In the genomic region with DNA sequence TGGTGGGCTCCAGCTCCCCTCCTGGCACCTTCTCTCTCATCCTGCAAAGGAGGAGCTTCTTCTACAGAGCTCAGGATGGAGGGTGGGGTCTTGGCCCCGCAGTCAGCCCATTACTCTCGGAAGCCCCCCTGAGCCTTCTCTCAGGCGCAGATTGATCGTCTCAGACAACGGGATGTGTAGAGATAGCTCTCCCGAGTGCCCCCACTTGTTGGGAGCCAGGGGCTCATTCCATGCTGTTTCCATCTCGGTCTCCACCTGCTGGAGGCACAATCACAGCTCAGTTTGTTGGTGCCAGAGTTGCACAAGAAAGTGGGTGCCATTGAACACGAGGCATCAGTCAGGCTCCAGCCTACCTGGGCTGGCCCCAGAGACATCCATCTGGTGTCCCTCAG, we compare ENCODE assay signal across 15 cellular contexts. TPM values are rescaled to one million over a fixed set of nuclear protein-coding genes. Genes with fewer than 3 reads are reported as not detected.
A peak's percentile ranks its signal among the peaks of the same experiment; 100 is the strongest.
DNase-seq lines count a peak whose midpoint lies in the region; ATAC-seq and TF ChIP-seq lines count a peak whose summit lies in the region.
"Had no signal": no experiment of that assay in that cellular context is flagged by ENCODE, and none has a peak within 500 bp of the region (broad histone marks: within the 10 kb centered on the region; RNA-seq: fewer than 3 reads in every experiment).

No MANE protein-coding gene starts in this region.

- H3K4me1 ChIP-seq in mesenchymal stem cell (ENCODE audit: control insufficient read depth, insufficient read depth, low read depth, low read length), result peaks cover 5% of the 10 kb centered on the region
- peaks cover 0 to 8% of the 10 kb centered on the region in 2 donors for H3K4me1 ChIP-seq in thoracic aorta (ENCODE audit: control insufficient read depth in 1 of 2, low read depth in 2 of 2)
- no peaks in the 10 kb centered on the region for H3K4me1 ChIP-seq in HAP-1

- H3K36me3 ChIP-seq in mesenchymal stem cell (ENCODE audit: control insufficient read depth in 1 of 2, insufficient read depth in 2 of 2, low read depth in 1 of 2, low read length in 2 of 2) (peaks cover 0 to 11% of the 10 kb centered on the region in 2 experiments), thoracic aorta (no peaks in the 10 kb centered on the region), HAP-1 (replicated peaks) (no peaks in the 10 kb centered on the region), MG63 (no peaks in the 10 kb centered on the region)

- H3K27ac Mint-ChIP-seq in activated T-cell treated with anti-CD3 and anti-CD28 coated beads, Interleukin-2, amount 50 U/mL, for 72 hours, result no peak overlapping the region

- H2BK5ac ChIP-seq in mesenchymal stem cell (ENCODE audit: low read depth, low read length, poor library complexity, severe bottlenecking), result no peak overlapping the region

- peak overlapping the region; percentile 2 to 71 for H3K4me3 Mint-ChIP-seq in activated T-cell treated with anti-CD3 and anti-CD28 coated beads, Interleukin-2, amount 50 U/mL, for 72 hours

- no peak overlapping the region for H2AFZ ChIP-seq in mesenchymal stem cell (ENCODE audit: low read depth, low read length)

- no peak overlapping the region for H3K4ac ChIP-seq in mesenchymal stem cell (ENCODE audit: low read depth in 1 of 2, low read length in 2 of 2)

- H3K9me3 ChIP-seq in mesenchymal stem cell (ENCODE audit: control insufficient read depth, low read length) (peaks cover 22% of the 10 kb centered on the region), thoracic aorta (no peaks in the 10 kb centered on the region), HAP-1 (peaks cover 7% of the 10 kb centered on the region; the same call in 1 of the 2 replicates), MG63 (peaks cover 12% of the 10 kb centered on the region)

- H4K8ac ChIP-seq in mesenchymal stem cell (ENCODE audit: low read length), result no peak overlapping the region

- no peak for DNase-seq in activated T-cell treated with anti-CD3 and anti-CD28 coated beads, Interleukin-2, amount 50 U/mL, for 72 hours
- DNase-seq in activated T-cell treated with anti-CD3 and anti-CD28 coated beads for 4 hours (no peak), caudate nucleus (lab: John Stamatoyannopoulos, UW) (peak in 14 of 61 donors; percentile 11 to 67 (median 36)), mesenchymal stem cell (no peak), thoracic aorta (ENCODE audit: low spot score) (no peak), HAP-1 (ENCODE audit: low spot score in 2 of 2) (no peak), MG63 (no peak)
- DNase-seq: DMS53; NCI-H2171; stimulated activated CD4-positive, alpha-beta T cell treated with anti-CD3 and anti-CD28 coated beads, Interleukin-1b, Interleukin-23, amount 100 ng/mL, for 48 hours; stimulated activated naive CD4-positive, alpha-beta T cell; T1000 had no signal

- H3K27me3 ChIP-seq in mesenchymal stem cell (ENCODE audit: control insufficient read depth in 1 of 2, insufficient read depth in 1 of 2, low read length in 2 of 2), result no peaks in the 10 kb centered on the region
- H3K27me3 ChIP-seq in thoracic aorta (replicated peaks; ENCODE audit: insufficient read depth), result no peaks in the 10 kb centered on the region
- H3K27me3 ChIP-seq in HAP-1 (ENCODE audit: low read depth), result no peaks in the 10 kb centered on the region
- no peaks in the 10 kb centered on the region for H3K27me3 ChIP-seq in MG63

- H3K27ac ChIP-seq in caudate nucleus (ENCODE audit: low read depth, low read length) (peak overlapping the region; percentile 84), mesenchymal stem cell (ENCODE audit: low read length, poor library complexity, severe bottlenecking) (no peak overlapping the region), thoracic aorta (peak overlapping the region in 1 of 2 donors; percentile 44)
- H3K27ac ChIP-seq: HL-60 had no signal

- H3K27me3 Mint-ChIP-seq in activated T-cell treated with anti-CD3 and anti-CD28 coated beads, Interleukin-2, amount 50 U/mL, for 72 hours (ENCODE audit: low read depth), result peaks cover 11% of the 10 kb centered on the region

- H3K14ac ChIP-seq in mesenchymal stem cell (ENCODE audit: low read length in 2 of 2), result no peak overlapping the region

- peaks cover 15 to 34% of the 10 kb centered on the region in 2 donors for H3K9me3 Mint-ChIP-seq in activated T-cell treated with anti-CD3 and anti-CD28 coated beads, Interleukin-2, amount 50 U/mL, for 72 hours

- H4K91ac ChIP-seq in mesenchymal stem cell (ENCODE audit: low read length), result no peak overlapping the region

- H2BK12ac ChIP-seq in mesenchymal stem cell (ENCODE audit: low read length in 2 of 2), result no peak overlapping the region

- no peaks in the 10 kb centered on the region for H3K79me1 ChIP-seq in mesenchymal stem cell (replicated peaks; ENCODE audit: low read length, poor library complexity, severe bottlenecking)

- H3K4me2 ChIP-seq in mesenchymal stem cell (ENCODE audit: low read length, poor library complexity, severe bottlenecking), result no peak overlapping the region

- 78% methylated on average over 8 of the region's 8 CpGs for WGBS in mesenchymal stem cell

- no peak overlapping the region for H3K18ac ChIP-seq in mesenchymal stem cell (ENCODE audit: low read depth in 1 of 2, low read length in 2 of 2)

- H3K9ac ChIP-seq in mesenchymal stem cell (ENCODE audit: low read length), result peak overlapping the region; percentile 86

- in situ Hi-C loops in HAP-1 (cut with MboI; ENCODE audit: low sequenced_read_pairs), result no loop called here

- no peak overlapping the region for H2AK5ac ChIP-seq in mesenchymal stem cell (ENCODE audit: low read length, severe bottlenecking)

- H3K36me3 Mint-ChIP-seq in activated T-cell treated with anti-CD3 and anti-CD28 coated beads, Interleukin-2, amount 50 U/mL, for 72 hours (ENCODE audit: insufficient read depth in 2 of 2), result peaks cover 25 to 44% of the 10 kb centered on the region in 2 donors

- H2BK15ac ChIP-seq in mesenchymal stem cell (ENCODE audit: low read depth, poor library complexity, severe bottlenecking), result no peak overlapping the region

- H3K4me3 ChIP-seq in mesenchymal stem cell (ENCODE audit: insufficient read depth in 1 of 2, low read depth in 1 of 2, low read length in 2 of 2), result peak overlapping the region in 1 of 2 experiments; percentile 72
- H3K4me3 ChIP-seq in thoracic aorta, result peak overlapping the region; percentile 64
- no peak overlapping the region for H3K4me3 ChIP-seq in HAP-1
- no peak overlapping the region for H3K4me3 ChIP-seq in MG63

- no peak for TF ChIP-seq CTCF in thoracic aorta (IDR thresholded peaks at IDR 0.05)

- ATAC-seq in activated T-cell treated with anti-CD3 and anti-CD28 coated beads, Interleukin-2, amount 50 U/mL, for 72 hours (replicated peaks in 1 of 2), result no peak
- ATAC-seq in thoracic aorta (ENCODE audit: insufficient number of reproducible peaks, low FRiP score, low read depth), result no peak
- no peak for ATAC-seq in HG03108 (IDR thresholded peaks at IDR 0.05; ENCODE audit: unreplicated experiment)

- H3K4me1 Mint-ChIP-seq in activated T-cell treated with anti-CD3 and anti-CD28 coated beads, Interleukin-2, amount 50 U/mL, for 72 hours (ENCODE audit: low read depth), result peaks cover 7% of the 10 kb centered on the region

- H3K23ac ChIP-seq in mesenchymal stem cell (ENCODE audit: low read length in 2 of 2), result no peak overlapping the region

- H2BK120ac ChIP-seq in mesenchymal stem cell (ENCODE audit: low read depth, low read length), result no peak overlapping the region

RNA-seq across cellular contexts. Expression of a gene that starts 3.6 kb away (rescaled TPM):
- 1 to 10 TPM; 1.7 to 1.9 TPM for total RNA-seq in activated T-cell treated with anti-CD3 and anti-CD28 coated beads, Interleukin-2, amount 50 U/mL, for 72 hours
- polyA plus RNA-seq in mesenchymal stem cell (2013, experiment 1 of 2), result 1.2 TPM
- 1.2 TPM for polyA plus RNA-seq in mesenchymal stem cell (2013, experiment 2 of 2)
- 1 to 10 TPM; 7.6 to 9.5 TPM for total RNA-seq in thoracic aorta
- total RNA-seq in MG63 (2014; rRNA removed; shearing (Covaris generic); ENCODE audit: low replicate concordance), result not detected in 2 replicates

RNA-seq across cellular contexts. Expression of a gene that starts 21.7 kb away (rescaled TPM):
- not detected for total RNA-seq in activated T-cell treated with anti-CD3 and anti-CD28 coated beads, Interleukin-2, amount 50 U/mL, for 72 hours
- 0.39 TPM for polyA plus RNA-seq in mesenchymal stem cell (2013, experiment 1 of 2)
- 0.49 TPM for polyA plus RNA-seq in mesenchymal stem cell (2013, experiment 2 of 2)
- total RNA-seq in thoracic aorta, result not detected
- not detected in 2 replicates for total RNA-seq in MG63 (2014; rRNA removed; shearing (Covaris generic); ENCODE audit: low replicate concordance)
- total RNA-seq: RPMI7951 had no signal

RNA-seq across cellular contexts. Expression of a gene that starts 42.6 kb away (rescaled TPM):
- total RNA-seq in activated T-cell treated with anti-CD3 and anti-CD28 coated beads, Interleukin-2, amount 50 U/mL, for 72 hours, result 10 to 100 TPM; 34.0 to 51.3 TPM
- polyA plus RNA-seq in mesenchymal stem cell (2013, experiment 1 of 2), result 23.0 TPM
- 23.2 TPM for polyA plus RNA-seq in mesenchymal stem cell (2013, experiment 2 of 2)
- total RNA-seq in thoracic aorta, result 100 to 1,000 TPM in 1 of 2 donors, 10 to 100 TPM in 1; 90.9 to 102 TPM
- total RNA-seq in MG63 (2014; rRNA removed; shearing (Covaris generic); ENCODE audit: low replicate concordance), result 3.8 and 8.2 TPM in 2 replicates

RNA-seq across cellular contexts. Expression of a gene that starts 52.9 kb away (rescaled TPM):
- total RNA-seq in activated T-cell treated with anti-CD3 and anti-CD28 coated beads, Interleukin-2, amount 50 U/mL, for 72 hours, result 10 to 100 TPM; 13.1 to 13.8 TPM
- 5.3 TPM for polyA plus RNA-seq in mesenchymal stem cell (2013, experiment 1 of 2)
- polyA plus RNA-seq in mesenchymal stem cell (2013, experiment 2 of 2), result 4.8 TPM
- 10 to 100 TPM; 13.7 to 24.5 TPM for total RNA-seq in thoracic aorta
- 11.5 and 12.4 TPM in 2 replicates for total RNA-seq in MG63 (2014; rRNA removed; shearing (Covaris generic); ENCODE audit: low replicate concordance)
